ENCODE assay signal across 17 cellular contexts in genomic region chr9:73265876-73266275, GRCh38.
"Had no signal": no experiment of that assay in that cellular context is flagged by ENCODE, and none has a peak within 500 bp of the region (broad histone marks: within the 10 kb centered on the region; RNA-seq: fewer than 3 reads in every experiment).

No MANE protein-coding gene starts in this region.

- H3K9me3 ChIP-seq: mucosa of descending colon, right atrium auricular region, sigmoid colon, stomach, thoracic aorta, transverse colon had no signal

- H3K4me2 ChIP-seq: hepatocyte had no signal

- H3K79me2 ChIP-seq: hepatocyte had no signal

- H3K27ac Mint-ChIP-seq: dendritic cell treated with granulocyte-macrophage colony-stimulating factor and Interleukin-4, amounts not matched to agents 40 ng/mL and 50 ng/mL, for 4 days; naive thymus-derived CD8-positive, alpha-beta T cell had no signal

- H3K9me3 Mint-ChIP-seq: dendritic cell treated with granulocyte-macrophage colony-stimulating factor and Interleukin-4, amounts not matched to agents 40 ng/mL and 50 ng/mL, for 4 days had no signal

- H3K4me1 Mint-ChIP-seq: naive thymus-derived CD8-positive, alpha-beta T cell had no signal

- H3K27ac ChIP-seq: hepatocyte, right atrium auricular region, sigmoid colon, skin epidermis, stomach, thoracic aorta, transverse colon had no signal

- DNase-seq: erythroblast; foreskin melanocyte; head of caudate nucleus; mucosa of descending colon; naive thymus-derived CD8-positive, alpha-beta T cell; sigmoid colon; stimulated activated CD4-positive, alpha-beta T cell treated with anti-CD3 and anti-CD28 coated beads, Interleukin-2, amount 100 ng/mL, for 24 hours; stimulated activated CD4-positive, alpha-beta T cell treated with anti-CD3 and anti-CD28 coated beads, Interleukin-4, amount 100 ng/mL, for 4 hours; stimulated activated naive CD4-positive, alpha-beta T cell; stomach; substantia nigra; transverse colon had no signal

- H2AFZ ChIP-seq: hepatocyte had no signal

- H3K36me3 Mint-ChIP-seq: naive thymus-derived CD8-positive, alpha-beta T cell had no signal

- H3K27me3 ChIP-seq: hepatocyte, right atrium auricular region, sigmoid colon, stomach, transverse colon had no signal

- H3K27me3 Mint-ChIP-seq: dendritic cell treated with granulocyte-macrophage colony-stimulating factor and Interleukin-4, amounts not matched to agents 40 ng/mL and 50 ng/mL, for 4 days had no signal

- H3K36me3 ChIP-seq: right atrium auricular region, sigmoid colon, stomach, thoracic aorta, transverse colon had no signal

- H3K4me3 ChIP-seq: hepatocyte, mucosa of descending colon, right atrium auricular region, sigmoid colon, skin epidermis, stomach, thoracic aorta, transverse colon had no signal

- H3K4me1 ChIP-seq: right atrium auricular region, sigmoid colon, stomach, transverse colon had no signal

- H3K4me3 Mint-ChIP-seq: dendritic cell treated with granulocyte-macrophage colony-stimulating factor and Interleukin-4, amounts not matched to agents 40 ng/mL and 50 ng/mL, for 4 days; naive thymus-derived CD8-positive, alpha-beta T cell had no signal
